27 cellular contexts compared by ENCODE assay signal in genomic region chr9:115548826-115549225, GRCh38.
DNase-seq lines count a peak whose midpoint lies in the region; ATAC-seq, FAIRE-seq and TF ChIP-seq lines count a peak whose summit lies in the region.
"Had no signal": no experiment of that assay in that cellular context is flagged by ENCODE, and none has a peak within 500 bp of the region (broad histone marks: within the 10 kb centered on the region; RNA-seq: fewer than 3 reads in every experiment).

No MANE protein-coding gene starts in this region.

- CTCF ChIA-PET in PC-9 (lab: Charles Lee), result no interaction called here

- POLR2A ChIA-PET in PC-9 (lab: Charles Lee; ENCODE audit: unreplicated experiment), result no interaction called here

- H3K27ac Mint-ChIP-seq in HFFc6 (no peak overlapping the region), astrocyte (ENCODE audit: unreplicated experiment) (peak overlapping the region; percentile 34)
- H3K27ac Mint-ChIP-seq: activated CD4-positive, alpha-beta T cell treated with anti-CD3 and anti-CD28 coated beads for 36 hours; activated naive CD4-positive, alpha-beta T cell treated with anti-CD3 and anti-CD28 coated beads, Interleukin-2, amount 10 ng/mL, durations not matched to agents 7 days and 5 days; activated T-cell treated with anti-CD3 and anti-CD28 coated beads, Interleukin-2, amount 50 U/mL, for 72 hours; CD14-positive monocyte; effector memory CD8-positive, alpha-beta T cell; GM23338; naive B cell; stimulated activated memory B cell treated with anti-CD40 and anti-IgM and Interleukin-4, amounts not matched to agents 10 μg/mL and 1 μg/mL and 100 μg/mL, for 72 hours had no signal

- H4K20me1 ChIP-seq in astrocyte (ENCODE audit: insufficient read depth, low read length), result no peaks in the 10 kb centered on the region
- H4K20me1 ChIP-seq in PC-9 (ENCODE audit: insufficient read depth), result no peaks in the 10 kb centered on the region

- peak overlapping the region; percentile 14; the same call in 1 of the 2 replicates for H3K4me3 Mint-ChIP-seq in HFFc6
- no peak overlapping the region for H3K4me3 Mint-ChIP-seq in astrocyte (ENCODE audit: unreplicated experiment)
- H3K4me3 Mint-ChIP-seq: activated CD4-positive, alpha-beta T cell treated with anti-CD3 and anti-CD28 coated beads for 36 hours; activated naive CD4-positive, alpha-beta T cell treated with anti-CD3 and anti-CD28 coated beads, Interleukin-2, amount 10 ng/mL, durations not matched to agents 7 days and 5 days; activated T-cell treated with anti-CD3 and anti-CD28 coated beads, Interleukin-2, amount 50 U/mL, for 72 hours; CD14-positive monocyte; effector memory CD8-positive, alpha-beta T cell; GM23338; naive B cell; stimulated activated memory B cell treated with anti-CD40 and anti-IgM and Interleukin-4, amounts not matched to agents 10 μg/mL and 1 μg/mL and 100 μg/mL, for 72 hours had no signal

- no peak for FAIRE-seq in astrocyte (lab: Jason Lieb, UNC)
- FAIRE-seq: A549, G401.6, K562, kidney had no signal

- no peaks in the 10 kb centered on the region for H3K4me1 ChIP-seq in astrocyte (ENCODE audit: insufficient read depth, low read length)
- H3K4me1 ChIP-seq in PC-9 (replicated peaks; ENCODE audit: insufficient read depth), result no peaks in the 10 kb centered on the region; the same call in 1 of the 2 replicates
- H3K4me1 ChIP-seq: A549, body of pancreas, right lobe of liver had no signal

- H3K4me1 Mint-ChIP-seq in HFFc6 (ENCODE audit: low read depth), result peaks cover 28% of the 10 kb centered on the region
- peaks cover 11% of the 10 kb centered on the region for H3K4me1 Mint-ChIP-seq in astrocyte (ENCODE audit: low read depth, unreplicated experiment)
- H3K4me1 Mint-ChIP-seq: activated CD4-positive, alpha-beta T cell treated with anti-CD3 and anti-CD28 coated beads for 36 hours; activated naive CD4-positive, alpha-beta T cell treated with anti-CD3 and anti-CD28 coated beads, Interleukin-2, amount 10 ng/mL, durations not matched to agents 7 days and 5 days; CD14-positive monocyte; naive B cell; stimulated activated memory B cell treated with anti-CD40 and anti-IgM and Interleukin-4, amounts not matched to agents 10 μg/mL and 1 μg/mL and 100 μg/mL, for 72 hours had no signal

- H3K9me2 ChIP-seq in PC-9 (ENCODE audit: insufficient read depth), result no peaks in the 10 kb centered on the region

- H3K9me3 Mint-ChIP-seq in HFFc6 (no peaks in the 10 kb centered on the region), astrocyte (ENCODE audit: unreplicated experiment) (peaks cover 2% of the 10 kb centered on the region)
- H3K9me3 Mint-ChIP-seq: activated naive CD4-positive, alpha-beta T cell treated with anti-CD3 and anti-CD28 coated beads, Interleukin-2, amount 10 ng/mL, durations not matched to agents 7 days and 5 days; activated T-cell treated with anti-CD3 and anti-CD28 coated beads, Interleukin-2, amount 50 U/mL, for 72 hours; effector memory CD8-positive, alpha-beta T cell; GM23338; stimulated activated memory B cell treated with anti-CD40 and anti-IgM and Interleukin-4, amounts not matched to agents 10 μg/mL and 1 μg/mL and 100 μg/mL, for 72 hours had no signal

- H3K4me3 ChIP-seq in astrocyte (ENCODE audit: insufficient read depth, low read depth, low read length), result no peak overlapping the region
- H3K4me3 ChIP-seq in PC-9, result no peak overlapping the region
- H3K4me3 ChIP-seq: A549, body of pancreas, GM23338, K562, ovary, right lobe of liver, thoracic aorta had no signal

- H3K79me2 ChIP-seq in astrocyte (ENCODE audit: insufficient read depth, low read length) (no peaks in the 10 kb centered on the region), PC-9 (ENCODE audit: low read depth) (no peaks in the 10 kb centered on the region)

- peak; percentile 4 for DNase-seq in AG08395 (ENCODE audit: low spot score)
- DNase-seq in HFFc6, result peak; percentile 22
- peak; percentile 75 for DNase-seq in astrocyte (ENCODE audit: low read depth)
- peak; percentile 51 for DNase-seq in glomerular visceral epithelial cell (ENCODE audit: extremely low spot score)
- DNase-seq in stimulated activated naive CD4-positive, alpha-beta T cell (lab: John Stamatoyannopoulos, UW), result no peak
- no peak for DNase-seq in RKO (ENCODE audit: low spot score)
- DNase-seq in PC-9, result no peak
- DNase-seq: activated CD4-positive, alpha-beta T cell treated with anti-CD3 and anti-CD28 coated beads for 36 hours; activated naive CD4-positive, alpha-beta T cell treated with anti-CD3 and anti-CD28 coated beads, Interleukin-2, amount 10 ng/mL, durations not matched to agents 7 days and 5 days; activated T-cell treated with anti-CD3 and anti-CD28 coated beads, Interleukin-2, amount 50 U/mL, for 72 hours; body of pancreas; effector memory CD8-positive, alpha-beta T cell; hypothalamus; kidney; naive B cell; NCI-H526 treated with DMSO at 0.1 percent for 48 hours; ovary; right lobe of liver; SHP77 treated with DMSO at 0.1 percent for 48 hours had no signal

- H3K4me2 ChIP-seq in astrocyte (ENCODE audit: low read length), result no peak overlapping the region
- no peak overlapping the region for H3K4me2 ChIP-seq in PC-9
- H3K4me2 ChIP-seq: A549, GM23338 had no signal

- no peaks in the 10 kb centered on the region for H3K36me3 ChIP-seq in astrocyte (ENCODE audit: insufficient read depth, low read length)
- H3K36me3 ChIP-seq in PC-9 (ENCODE audit: low read depth), result no peaks in the 10 kb centered on the region
- H3K36me3 ChIP-seq: ovary, right lobe of liver, thoracic aorta had no signal

- peaks cover 6% of the 10 kb centered on the region for H3K27me3 Mint-ChIP-seq in HFFc6 (ENCODE audit: insufficient read depth)
- H3K27me3 Mint-ChIP-seq in astrocyte (ENCODE audit: low read depth, unreplicated experiment), result peaks cover 5% of the 10 kb centered on the region
- H3K27me3 Mint-ChIP-seq: activated naive CD4-positive, alpha-beta T cell treated with anti-CD3 and anti-CD28 coated beads, Interleukin-2, amount 10 ng/mL, durations not matched to agents 7 days and 5 days had no signal

- no peaks in the 10 kb centered on the region for H3K9me3 ChIP-seq in astrocyte (ENCODE audit: insufficient read depth, low read depth, low read length)
- no peaks in the 10 kb centered on the region for H3K9me3 ChIP-seq in PC-9 (ENCODE audit: insufficient read depth, low read depth)
- H3K9me3 ChIP-seq: A549, body of pancreas, ovary, right lobe of liver, thoracic aorta had no signal

- H2AFZ ChIP-seq in astrocyte (ENCODE audit: low read depth, low read length) (no peak overlapping the region), PC-9 (no peak overlapping the region)
- H2AFZ ChIP-seq: GM23338 had no signal

- no peak for ATAC-seq in HG02885 (IDR thresholded peaks at IDR 0.05; ENCODE audit: poor library complexity, unreplicated experiment)
- ATAC-seq: A549; activated CD4-positive, alpha-beta T cell treated with anti-CD3 and anti-CD28 coated beads for 36 hours; activated T-cell treated with anti-CD3 and anti-CD28 coated beads, Interleukin-2, amount 50 U/mL, for 72 hours; body of pancreas; effector memory CD8-positive, alpha-beta T cell; GM23338; K562; right lobe of liver; stimulated activated memory B cell treated with anti-CD40 and anti-IgM and Interleukin-4, amounts not matched to agents 10 μg/mL and 1 μg/mL and 100 μg/mL, for 72 hours had no signal

- TF ChIP-seq CTCF in HFFc6 (IDR thresholded peaks at IDR 0.05) (no peak), astrocyte (IDR thresholded peaks at IDR 0.05; ENCODE audit: insufficient read depth, low read depth, low read length) (no peak), PC-9 (conservative IDR thresholded peaks at IDR 0.05) (no peak)

- H3K27me3 ChIP-seq in astrocyte (ENCODE audit: insufficient read depth, low read length) (peaks cover 7% of the 10 kb centered on the region), PC-9 (ENCODE audit: insufficient read depth, low read depth) (no peaks in the 10 kb centered on the region)
- H3K27me3 ChIP-seq: body of pancreas, ovary, right lobe of liver had no signal

- H3K36me3 Mint-ChIP-seq in HFFc6 (ENCODE audit: low read depth) (no peaks in the 10 kb centered on the region), astrocyte (ENCODE audit: low read depth, unreplicated experiment) (no peaks in the 10 kb centered on the region)
- H3K36me3 Mint-ChIP-seq: activated naive CD4-positive, alpha-beta T cell treated with anti-CD3 and anti-CD28 coated beads, Interleukin-2, amount 10 ng/mL, durations not matched to agents 7 days and 5 days; CD14-positive monocyte; naive B cell; stimulated activated memory B cell treated with anti-CD40 and anti-IgM and Interleukin-4, amounts not matched to agents 10 μg/mL and 1 μg/mL and 100 μg/mL, for 72 hours had no signal

- H3F3A ChIP-seq in PC-9 (ENCODE audit: insufficient read depth, low read depth), result no peaks in the 10 kb centered on the region

- BruUV-seq in PC-9 (replicated peaks; lab: Mats Ljungman, UMichigan), result no TSS peak

- H3K27ac ChIP-seq in astrocyte (ENCODE audit: low read depth, low read length) (no peak overlapping the region), PC-9 (no peak overlapping the region)
- H3K27ac ChIP-seq: A549, body of pancreas, ovary, right lobe of liver, thoracic aorta had no signal

- no peak overlapping the region for H3K9ac ChIP-seq in astrocyte (ENCODE audit: low read length)

- intact Hi-C loops in PC-9 (cut with micrococcal nuclease; ENCODE audit: unreplicated experiment), result no loop called here

Comparison
In these comparisons a context has a peak if more than half of its experiments do, and no peak if none do; other contexts are left out.
1. DNase-seq: peak in AG08395 (single experiment), HFFc6 (single experiment), astrocyte (single experiment) and glomerular visceral epithelial cell (single experiment); none in stimulated activated naive CD4-positive, alpha-beta T cell (0 of 6), RKO (single experiment) and PC-9 (0 of 2).